Comparison of ENCODE assay signal across 8 cellular contexts in the genomic region with DNA sequence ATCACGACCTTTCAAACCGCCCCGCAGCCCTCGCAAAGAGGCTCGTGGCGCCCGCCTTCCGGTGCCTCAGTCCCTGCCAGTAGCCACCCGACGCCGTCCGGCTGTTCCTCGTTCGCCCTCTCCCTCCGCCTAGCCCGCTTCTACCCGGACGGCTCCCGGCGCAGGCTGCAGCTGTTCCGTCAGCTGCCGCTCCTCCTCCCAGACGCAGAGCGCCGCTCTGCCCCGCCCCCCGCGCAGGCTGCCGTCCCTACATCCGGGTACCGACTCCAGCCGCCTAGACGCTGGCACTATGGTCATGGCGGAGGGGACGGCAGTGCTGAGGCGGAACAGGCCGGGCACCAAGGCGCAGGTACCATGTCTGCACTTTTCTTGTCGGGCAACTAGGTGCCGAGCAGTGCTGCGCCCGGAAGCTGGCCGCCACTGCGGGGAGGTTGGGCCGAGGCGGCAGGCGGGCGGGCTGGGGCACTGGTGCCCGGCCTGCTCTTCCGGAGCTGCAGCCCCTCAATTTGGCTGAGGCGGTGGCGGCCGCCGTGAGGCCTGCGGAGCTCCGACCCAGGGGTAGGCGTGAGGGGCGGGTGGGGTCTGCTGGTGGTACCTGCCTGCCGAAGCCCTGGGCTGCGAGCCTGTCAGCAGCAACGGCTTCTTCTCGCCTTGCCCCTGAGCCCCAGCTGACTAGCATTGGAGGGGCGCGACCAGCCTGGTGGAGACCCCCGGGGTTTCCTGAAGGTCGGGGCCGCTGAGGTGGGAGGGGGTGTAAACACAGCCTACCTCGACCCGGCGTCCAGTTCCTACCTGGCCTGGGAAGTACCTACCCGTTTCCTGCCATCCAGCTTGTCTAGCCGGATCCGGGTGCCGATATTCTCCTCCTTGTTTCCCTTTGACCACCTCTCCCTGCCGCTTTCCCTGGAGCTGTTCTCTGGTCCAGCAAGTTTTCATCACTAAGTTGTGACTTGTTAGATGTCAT. TPM values are rescaled to one million over a fixed set of nuclear protein-coding genes. Genes with fewer than 3 reads are reported as not detected.
DNase-seq lines count a peak whose midpoint lies in the region; FAIRE-seq and TF ChIP-seq lines count a peak whose summit lies in the region.

Gene MOB4, plus strand, starts transcription at position 269 of the 964 bp plus-strand sequence. Its CDS starts 21 bp downstream, at position 290.

- peak within 1 kb of the TSS; percentile 89 for H3K27ac Mint-ChIP-seq in activated naive CD4-positive, alpha-beta T cell treated with anti-CD3 and anti-CD28 coated beads for 36 hours

- FAIRE-seq in frontal cortex (lab: Jason Lieb, UNC): no peak

- peak within 1 kb of the TSS; percentile 98 for H3K4me3 Mint-ChIP-seq in activated naive CD4-positive, alpha-beta T cell treated with anti-CD3 and anti-CD28 coated beads for 36 hours

- H3K27ac ChIP-seq in neutrophil: peak within 1 kb of the TSS; percentile 91
- H3K27ac ChIP-seq in substantia nigra (ENCODE audit: low read depth, low read length, poor library complexity, severe bottlenecking): peak within 1 kb of the TSS; percentile 78

- no peak for TF ChIP-seq CTCF in HFF-Myc (IDR thresholded peaks at IDR 0.05; ENCODE audit: low read depth, low read length, missing control alignments)
- peak; percentile 71 for TF ChIP-seq CTCF in neutrophil (IDR thresholded peaks at IDR 0.05)

- peaks cover 3% of the 10 kb centered on the region for H3K9me3 Mint-ChIP-seq in activated naive CD4-positive, alpha-beta T cell treated with anti-CD3 and anti-CD28 coated beads for 36 hours

- H3K27me3 Mint-ChIP-seq in activated naive CD4-positive, alpha-beta T cell treated with anti-CD3 and anti-CD28 coated beads for 36 hours (ENCODE audit: low read depth): no peaks in the 10 kb centered on the region

- intact Hi-C loops in activated naive CD4-positive, alpha-beta T cell treated with anti-CD3 and anti-CD28 coated beads for 36 hours (cut with micrococcal nuclease): loop anchor here (1.0 to 10.0 kb wide), 5 partner anchors 16 to 721 kb away; partner anchors contain the start of genes COQ10B, GTF3C3, HSPE1 and MARS2

- DNase-seq in GM03348 (ENCODE audit: low spot score): peak; percentile 97
- peak; percentile 75 for DNase-seq in HFF-Myc (ENCODE audit: extremely low read depth, low read depth)
- peak; percentile 95 for DNase-seq in NAMALWA (ENCODE audit: low spot score)
- peak; percentile 96 for DNase-seq in SK-N-DZ (ENCODE audit: low spot score)
- DNase-seq in activated naive CD4-positive, alpha-beta T cell treated with anti-CD3 and anti-CD28 coated beads for 36 hours: peak; percentile 93
- peak; percentile 93 to 94 for DNase-seq in frontal cortex (ENCODE audit: low spot score in 2 of 2)
- peak; percentile 74 to 97 (median 92) for DNase-seq in substantia nigra (lab: John Stamatoyannopoulos, UW)

- H3K36me3 Mint-ChIP-seq in activated naive CD4-positive, alpha-beta T cell treated with anti-CD3 and anti-CD28 coated beads for 36 hours (ENCODE audit: low read depth): peaks cover 7% of the 10 kb centered on the region

- H3K4me3 ChIP-seq in HFF-Myc (replicated peaks; ENCODE audit: low read depth, low read length) (peak within 1 kb of the TSS; percentile 69), neutrophil (ENCODE audit: low read depth in 1 of 2, low read length in 1 of 2) (peak within 1 kb of the TSS; percentile 90 to 91)

- CTCF ChIA-PET in activated naive CD4-positive, alpha-beta T cell treated with anti-CD3 and anti-CD28 coated beads for 36 hours (lab: Charles Lee): interaction anchor here (1.6 kb wide), 1 partner anchor 15 kb away, joined by 5 read pairs; no protein-coding TSS in a partner anchor

- H3K36me3 ChIP-seq in neutrophil: peaks cover 3% of the 10 kb centered on the region

- peaks cover 39% of the 10 kb centered on the region for H3K4me1 Mint-ChIP-seq in activated naive CD4-positive, alpha-beta T cell treated with anti-CD3 and anti-CD28 coated beads for 36 hours (ENCODE audit: low read depth)

- H3K27me3 ChIP-seq in neutrophil: no peaks in the 10 kb centered on the region

- peaks cover 27 to 30% of the 10 kb centered on the region in 2 experiments for H3K4me1 ChIP-seq in neutrophil (ENCODE audit: control insufficient read depth in 1 of 2, insufficient read depth in 1 of 2, low read depth in 1 of 2, low read length in 1 of 2)

- no peaks in the 10 kb centered on the region for H3K9me3 ChIP-seq in neutrophil

RNA-seq across cellular contexts. Expression of gene MOB4, which starts in this region (rescaled TPM):
- 63.2 and 64.4 TPM in 2 replicates for polyA plus RNA-seq in SK-N-DZ (2014; cell fraction: cytosol; rRNA removed)
- 26.9 and 31.8 TPM in 2 replicates for polyA plus RNA-seq in SK-N-DZ (2014; cell fraction: nucleus; rRNA removed)
- total RNA-seq in activated naive CD4-positive, alpha-beta T cell treated with anti-CD3 and anti-CD28 coated beads for 36 hours: 10 to 100 TPM; 10.7 to 14.1 TPM
- 88.9 TPM for total RNA-seq in frontal cortex

Comparison
In these comparisons a context has a peak if more than half of its experiments do, and no peak if none do; other contexts are left out.
1. Peak in every context shown above with its lines: DNase-seq, H3K4me3 ChIP-seq and H3K27ac ChIP-seq.